19 cellular contexts compared by ENCODE assay signal in genomic region chr5:36938129-36938528, GRCh38.
DNase-seq lines count a peak whose midpoint lies in the region; ATAC-seq and TF ChIP-seq lines count a peak whose summit lies in the region.
"Had no signal": no experiment of that assay in that cellular context is flagged by ENCODE, and none has a peak within 500 bp of the region (broad histone marks: within the 10 kb centered on the region; RNA-seq: fewer than 3 reads in every experiment).

No MANE protein-coding gene starts in this region.

- no CpG with 5 or more reads among the region's 5 CpGs for WGBS in neuronal stem cell (ENCODE audit: extremely low coverage in 2 of 2, insufficient read length in 2 of 2, insufficient replicate concordance in 1 of 2), 2 donors

- H3K36me3 ChIP-seq in neuronal stem cell (replicated peaks in 1 of 2; ENCODE audit: control insufficient read depth in 2 of 2, insufficient read depth in 2 of 2, low read length in 2 of 2) = peaks cover 2 to 5% of the 10 kb centered on the region in 2 donors
- H3K36me3 ChIP-seq: HAP-1 had no signal

- H3K23ac ChIP-seq in neuronal stem cell (ENCODE audit: low read depth, low read length, poor library complexity) = no peak overlapping the region

- H3K36me3 Mint-ChIP-seq in natural killer cell (no peaks in the 10 kb centered on the region), glutamatergic neuron (ENCODE audit: unreplicated experiment) (no peaks in the 10 kb centered on the region)
- no peaks in the 10 kb centered on the region for H3K36me3 Mint-ChIP-seq in natural killer cell treated with Interleukin-12 subunit alpha and Interleukin-12 subunit beta and Interleukin-15 and Interleukin-18, amount 100 ng/mL, for 72 hours

- peaks cover 65 to 69% of the 10 kb centered on the region in 2 donors for H3K4me1 Mint-ChIP-seq in natural killer cell
- peaks cover 50 to 54% of the 10 kb centered on the region in 2 donors for H3K4me1 Mint-ChIP-seq in natural killer cell treated with Interleukin-12 subunit alpha and Interleukin-12 subunit beta and Interleukin-15 and Interleukin-18, amount 100 ng/mL, for 72 hours (ENCODE audit: low read depth in 2 of 2)
- H3K4me1 Mint-ChIP-seq in glutamatergic neuron (ENCODE audit: low read depth, unreplicated experiment) = peaks cover 4% of the 10 kb centered on the region

- no peak overlapping the region for H3K27ac ChIP-seq in neuronal stem cell (replicated peaks; ENCODE audit: low read length)
- H3K27ac ChIP-seq: RWPE1 had no signal

- no peak overlapping the region for H2BK120ac ChIP-seq in neuronal stem cell (ENCODE audit: low read depth, low read length)

- no peak overlapping the region for H2AK5ac ChIP-seq in neuronal stem cell (ENCODE audit: low read depth, low read length)

- no peak overlapping the region for H3K4ac ChIP-seq in neuronal stem cell (ENCODE audit: low read length)

- no peak overlapping the region for H4K8ac ChIP-seq in neuronal stem cell (ENCODE audit: low read depth, low read length)

- peak; percentile 53 to 74 (median 61) for ATAC-seq in natural killer cell
- ATAC-seq in natural killer cell treated with Interleukin-12 subunit alpha and Interleukin-12 subunit beta and Interleukin-15 and Interleukin-18, amount 100 ng/mL, for 72 hours = no peak
- no peak for ATAC-seq in HG03457 (IDR thresholded peaks at IDR 0.05; ENCODE audit: unreplicated experiment)
- ATAC-seq: K562, Panc1 had no signal

- H3K4me1 ChIP-seq in neuronal stem cell (ENCODE audit: control insufficient read depth in 2 of 2, insufficient read depth in 1 of 2, low read depth in 1 of 2, low read length in 2 of 2) = peaks cover 0 to 9% of the 10 kb centered on the region in 2 donors

- H3K4me3 Mint-ChIP-seq in natural killer cell (peak overlapping the region; percentile 49), glutamatergic neuron (ENCODE audit: unreplicated experiment) (no peak overlapping the region)
- H3K4me3 Mint-ChIP-seq in natural killer cell treated with Interleukin-12 subunit alpha and Interleukin-12 subunit beta and Interleukin-15 and Interleukin-18, amount 100 ng/mL, for 72 hours = no peak overlapping the region

- no peak overlapping the region for H2BK12ac ChIP-seq in neuronal stem cell (ENCODE audit: low read length)

- H3K14ac ChIP-seq in neuronal stem cell (ENCODE audit: low read length) = no peak overlapping the region

- no peak overlapping the region for H3K4me2 ChIP-seq in neuronal stem cell (ENCODE audit: insufficient read depth, low read length, poor library complexity, severe bottlenecking)

- no peaks in the 10 kb centered on the region for H3K27me3 ChIP-seq in neuronal stem cell (ENCODE audit: control insufficient read depth in 3 of 3, insufficient read depth in 3 of 3, low read depth in 1 of 3, low read length in 3 of 3)

- no peak for TF ChIP-seq CTCF in natural killer cell (IDR thresholded peaks at IDR 0.05)
- no peak for TF ChIP-seq CTCF in glutamatergic neuron (IDR thresholded peaks at IDR 0.05; ENCODE audit: partially characterized antibody, unreplicated experiment)

- intact Hi-C loops in natural killer cell (cut with micrococcal nuclease) = no loop called here

- no peaks in the 10 kb centered on the region for H3K9me3 ChIP-seq in neuronal stem cell (replicated peaks in 1 of 2; ENCODE audit: control insufficient read depth in 2 of 2, insufficient read depth in 1 of 2, low read depth in 1 of 2, low read length in 2 of 2)
- H3K9me3 ChIP-seq: HAP-1 had no signal

- DNase-seq in natural killer cell (no peak), glutamatergic neuron (no peak), neuronal stem cell (ENCODE audit: low spot score) (peak; percentile 4), NCI-H1105 treated with DMSO at 0.1 percent for 48 hours (lab: John Stamatoyannopoulos, UW) (no peak), dermis blood vessel endothelial cell (no peak)
- DNase-seq in natural killer cell treated with Interleukin-12 subunit alpha and Interleukin-12 subunit beta and Interleukin-15 and Interleukin-18, amount 100 ng/mL, for 72 hours (ENCODE audit: low spot score) = no peak
- DNase-seq: Calu3, Kasumi-1, NCI-H1048, NCI-H1417 treated with DMSO at 0.1 percent for 48 hours, NCI-H187, NCI-H2171, NCI-H226, NCI-H510A had no signal

- no peak overlapping the region for H2AFZ ChIP-seq in neuronal stem cell (ENCODE audit: low read length)

- no peak overlapping the region for H2BK5ac ChIP-seq in neuronal stem cell (ENCODE audit: low read length)

- H3K4me3 ChIP-seq in neuronal stem cell (ENCODE audit: low read length in 2 of 2) = no peak overlapping the region
- H3K4me3 ChIP-seq: HAP-1, K562 had no signal

- no peak overlapping the region for H4K91ac ChIP-seq in neuronal stem cell (ENCODE audit: low read depth, low read length, poor library complexity)

- peaks cover 4% of the 10 kb centered on the region for H3K79me1 ChIP-seq in neuronal stem cell (ENCODE audit: low read depth, low read length)

- no peaks in the 10 kb centered on the region for H3K9me3 Mint-ChIP-seq in natural killer cell
- H3K9me3 Mint-ChIP-seq in natural killer cell treated with Interleukin-12 subunit alpha and Interleukin-12 subunit beta and Interleukin-15 and Interleukin-18, amount 100 ng/mL, for 72 hours = no peaks in the 10 kb centered on the region
- H3K9me3 Mint-ChIP-seq in glutamatergic neuron (ENCODE audit: unreplicated experiment) = peaks cover 2% of the 10 kb centered on the region

- H2BK15ac ChIP-seq in neuronal stem cell (ENCODE audit: low read length) = no peak overlapping the region

- H3K9ac ChIP-seq in neuronal stem cell (ENCODE audit: low read depth, low read length, poor library complexity) = no peak overlapping the region

- H3K18ac ChIP-seq in neuronal stem cell (ENCODE audit: low read length) = no peak overlapping the region

- H3K27ac Mint-ChIP-seq in natural killer cell (peak overlapping the region; percentile 25 to 60), glutamatergic neuron (ENCODE audit: unreplicated experiment) (peak overlapping the region; percentile 63)
- no peak overlapping the region for H3K27ac Mint-ChIP-seq in natural killer cell treated with Interleukin-12 subunit alpha and Interleukin-12 subunit beta and Interleukin-15 and Interleukin-18, amount 100 ng/mL, for 72 hours

- H3K27me3 Mint-ChIP-seq in natural killer cell (ENCODE audit: low read depth in 2 of 2) = no peaks in the 10 kb centered on the region
- H3K27me3 Mint-ChIP-seq in natural killer cell treated with Interleukin-12 subunit alpha and Interleukin-12 subunit beta and Interleukin-15 and Interleukin-18, amount 100 ng/mL, for 72 hours = no peaks in the 10 kb centered on the region
- peaks cover 1% of the 10 kb centered on the region for H3K27me3 Mint-ChIP-seq in glutamatergic neuron (ENCODE audit: unreplicated experiment)

Comparison
In these comparisons a context has a peak if more than half of its experiments do, and no peak if none do; other contexts are left out.
1. ATAC-seq: peak in natural killer cell (3 of 3); none in natural killer cell treated with Interleukin-12 subunit alpha and Interleukin-12 subunit beta and Interleukin-15 and Interleukin-18, amount 100 ng/mL, for 72 hours (0 of 2) and HG03457 (single experiment).
2. H3K27ac Mint-ChIP-seq: peak in natural killer cell (2 of 2) and glutamatergic neuron (single experiment); none in natural killer cell treated with Interleukin-12 subunit alpha and Interleukin-12 subunit beta and Interleukin-15 and Interleukin-18, amount 100 ng/mL, for 72 hours (0 of 2).